Comparison of ENCODE assay signal across 15 cellular contexts in genomic region chr18:46260016-46260878, GRCh38.
DNase-seq lines count a peak whose midpoint lies in the region; ATAC-seq and TF ChIP-seq lines count a peak whose summit lies in the region.
"Had no signal": no experiment of that assay in that cellular context is flagged by ENCODE, and none has a peak within 500 bp of the region (broad histone marks: within the 10 kb centered on the region; RNA-seq: fewer than 3 reads in every experiment).

No MANE protein-coding gene starts in this region.

- DNase-seq in cardiac muscle cell (ENCODE audit: low read depth in 1 of 2, low spot score in 1 of 2) (peak; percentile 34 to 38), Right ventricle myocardium inferior (ENCODE audit: missing footprints) (no peak), astrocyte of the spinal cord (ENCODE audit: low read depth, low spot score) (peak; percentile 79), kidney glomerular epithelial cell (lab: John Stamatoyannopoulos, UW) (peak; percentile 77), coronary artery (ENCODE audit: low spot score) (no peak), dorsolateral prefrontal cortex (no peak), ecto neural progenitor cell (ENCODE audit: low spot score) (no peak)
- DNase-seq: activated CD4-positive, alpha-beta T cell treated with anti-CD3 and anti-CD28 coated beads for 1 hour; BE2C; head of caudate nucleus; NCI-H1417 treated with DMSO at 0.1 percent for 48 hours; Peyer's patch; uterus had no signal

- intact Hi-C loops in Right ventricle myocardium inferior (cut with DNase I) (loop anchor here (5.0 to 10.0 kb wide), 2 partner anchors 43 to 655 kb away; partner anchors contain the start of genes KATNAL2 and PIAS2), dorsolateral prefrontal cortex (cut with DNase I) (no loop called here)

- peaks cover 16% of the 10 kb centered on the region for H3K36me3 ChIP-seq in cardiac muscle cell
- H3K36me3 ChIP-seq: BE2C, uterus had no signal

- peak overlapping the region; percentile 93 for H3K27ac ChIP-seq in cardiac muscle cell
- no peak overlapping the region for H3K27ac ChIP-seq in coronary artery
- H3K27ac ChIP-seq in dorsolateral prefrontal cortex: no peak overlapping the region
- H3K27ac ChIP-seq: uterus had no signal

- H3K27me3 ChIP-seq in cardiac muscle cell: no peaks in the 10 kb centered on the region
- H3K27me3 ChIP-seq in dorsolateral prefrontal cortex: no peaks in the 10 kb centered on the region
- H3K27me3 ChIP-seq: BE2C, Peyer's patch, uterus had no signal

- no peak for TF ChIP-seq CTCF in cardiac muscle cell (IDR thresholded peaks at IDR 0.05; ENCODE audit: low read depth, low read length)
- TF ChIP-seq CTCF in astrocyte of the spinal cord (IDR thresholded peaks at IDR 0.05; ENCODE audit: low read depth, low read length): no peak
- TF ChIP-seq CTCF in coronary artery (IDR thresholded peaks at IDR 0.05): no peak
- no peak for TF ChIP-seq CTCF in dorsolateral prefrontal cortex (IDR thresholded peaks at IDR 0.05 in 54 of 56, conservative IDR thresholded peaks at IDR 0.05 in 2 of 56; ENCODE audit: low read depth in 1 of 56, partially characterized antibody in 56 of 56)

- in situ Hi-C loops in astrocyte of the spinal cord (cut with HindIII; ENCODE audit: low sequenced_read_pairs): no loop called here

- no peaks in the 10 kb centered on the region for H3K9me3 ChIP-seq in cardiac muscle cell (ENCODE audit: low read depth)
- H3K9me3 ChIP-seq: BE2C, Peyer's patch, uterus had no signal

- H3K4me3 ChIP-seq in cardiac muscle cell: peak overlapping the region; percentile 2
- no peak overlapping the region for H3K4me3 ChIP-seq in astrocyte of the spinal cord (ENCODE audit: low read depth, low read length)
- no peak overlapping the region for H3K4me3 ChIP-seq in coronary artery
- H3K4me3 ChIP-seq in dorsolateral prefrontal cortex: no peak overlapping the region
- H3K4me3 ChIP-seq: GM12878, Peyer's patch, uterus had no signal

- H3K4me1 ChIP-seq in cardiac muscle cell (ENCODE audit: low read depth): peaks cover 27% of the 10 kb centered on the region
- H3K4me1 ChIP-seq: BE2C, Peyer's patch, uterus had no signal

- ATAC-seq in Right ventricle myocardium inferior (no peak), HG03280 (IDR thresholded peaks at IDR 0.05; ENCODE audit: unreplicated experiment) (no peak)
- ATAC-seq: GM12878 had no signal

Comparison
In these comparisons a context has a peak if more than half of its experiments do, and no peak if none do; other contexts are left out.
1. DNase-seq: peak in cardiac muscle cell (2 of 2), astrocyte of the spinal cord (single experiment) and kidney glomerular epithelial cell (single experiment); none in Right ventricle myocardium inferior (single experiment), coronary artery (single experiment), dorsolateral prefrontal cortex (0 of 10) and ecto neural progenitor cell (single experiment).